In the genomic region with DNA sequence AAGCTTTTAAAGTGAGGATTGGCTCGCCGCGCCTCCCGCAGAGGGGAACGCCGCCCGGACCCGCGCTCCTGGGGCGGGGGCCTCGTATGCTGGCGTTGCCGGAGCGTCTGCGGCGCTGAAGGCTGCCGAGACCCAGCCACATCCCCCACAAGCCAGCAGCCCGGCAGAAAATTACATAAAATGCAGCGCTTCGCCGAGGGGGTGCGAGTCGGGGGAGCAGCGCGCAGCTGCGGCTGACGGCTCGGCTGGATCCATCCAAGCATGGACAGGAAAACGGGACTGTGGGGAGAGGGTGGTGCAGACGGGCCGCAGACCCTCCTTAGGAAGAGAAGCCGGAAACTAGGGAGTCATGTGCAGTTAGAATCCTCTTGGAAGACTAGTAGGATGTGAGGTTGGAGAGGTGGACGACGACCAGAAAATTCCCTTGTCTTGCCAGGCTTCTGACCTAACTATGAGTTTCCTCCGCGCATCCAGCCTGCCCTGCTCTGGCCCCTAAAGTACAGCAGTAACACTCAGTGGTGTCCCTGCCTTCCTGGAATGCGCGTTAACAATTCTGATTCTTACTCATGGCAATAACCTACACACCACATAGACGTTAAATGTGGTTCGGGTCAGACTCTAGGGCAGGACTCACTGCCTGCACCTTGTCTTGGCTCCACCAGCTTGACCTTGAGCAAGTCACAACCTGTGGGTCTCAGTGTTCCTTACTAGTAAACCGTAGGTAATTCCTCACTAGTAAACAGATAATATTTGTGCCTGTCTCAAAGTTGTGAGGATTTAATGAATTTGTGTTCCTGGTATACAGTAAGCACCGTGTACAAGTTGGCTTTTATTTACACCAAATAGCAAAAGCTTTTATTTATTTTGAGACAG, we compare ENCODE assay signal across 8 cellular contexts. TPM values are rescaled to one million over a fixed set of nuclear protein-coding genes. Genes with fewer than 3 reads are reported as not detected.
DNase-seq lines count a peak whose midpoint lies in the region; ATAC-seq lines count a peak whose summit lies in the region.

No MANE protein-coding gene starts in this region.

- peak overlapping the region in 1 of 2 experiments; percentile 90 for H3K23ac ChIP-seq in mesenchymal stem cell (ENCODE audit: low read length in 2 of 2)

- peak; percentile 15 for ATAC-seq in HG03108 (IDR thresholded peaks at IDR 0.05; ENCODE audit: unreplicated experiment)
- ATAC-seq in activated CD8-positive, alpha-beta T cell treated with anti-CD3 and anti-CD28 coated beads, Interleukin-2, amount 10 ng/mL, durations not matched to agents 7 days and 5 days: peak; percentile 22
- ATAC-seq in effector memory CD8-positive, alpha-beta T cell (replicated peaks): peak; percentile 30

- H2AK5ac ChIP-seq in mesenchymal stem cell (ENCODE audit: low read length, severe bottlenecking): no peak overlapping the region

- WGBS in mesenchymal stem cell: 3% methylated on average over 35 of the region's 42 CpGs

- H4K8ac ChIP-seq in mesenchymal stem cell (ENCODE audit: low read length): peak overlapping the region; percentile 86

- peak overlapping the region; percentile 95 for H3K27ac Mint-ChIP-seq in activated CD8-positive, alpha-beta T cell treated with anti-CD3 and anti-CD28 coated beads, Interleukin-2, amount 10 ng/mL, durations not matched to agents 7 days and 5 days
- H3K27ac Mint-ChIP-seq in effector memory CD8-positive, alpha-beta T cell: peak overlapping the region; percentile 83 to 92

- peak overlapping the region; percentile 79 to 83 for H3K4ac ChIP-seq in mesenchymal stem cell (ENCODE audit: low read depth in 1 of 2, low read length in 2 of 2)

- peaks cover 18% of the 10 kb centered on the region for H3K36me3 Mint-ChIP-seq in activated CD8-positive, alpha-beta T cell treated with anti-CD3 and anti-CD28 coated beads, Interleukin-2, amount 10 ng/mL, durations not matched to agents 7 days and 5 days (ENCODE audit: low read depth)
- H3K36me3 Mint-ChIP-seq in effector memory CD8-positive, alpha-beta T cell (ENCODE audit: insufficient read depth): peaks cover 42% of the 10 kb centered on the region

- H3K9ac ChIP-seq in mesenchymal stem cell (ENCODE audit: low read length): peak overlapping the region; percentile 93

- H3K4me1 ChIP-seq in mesenchymal stem cell (ENCODE audit: control insufficient read depth, insufficient read depth, low read depth, low read length): peaks cover 5% of the 10 kb centered on the region

- peak overlapping the region in 1 of 2 experiments; percentile 92 for H3K14ac ChIP-seq in mesenchymal stem cell (ENCODE audit: low read length in 2 of 2)

- H3K4me3 Mint-ChIP-seq in activated CD8-positive, alpha-beta T cell treated with anti-CD3 and anti-CD28 coated beads, Interleukin-2, amount 10 ng/mL, durations not matched to agents 7 days and 5 days: peak overlapping the region; percentile 87
- H3K4me3 Mint-ChIP-seq in effector memory CD8-positive, alpha-beta T cell: peak overlapping the region; percentile 82 to 83

- H3K4me1 Mint-ChIP-seq in activated CD8-positive, alpha-beta T cell treated with anti-CD3 and anti-CD28 coated beads, Interleukin-2, amount 10 ng/mL, durations not matched to agents 7 days and 5 days (ENCODE audit: low read depth): peaks cover 32% of the 10 kb centered on the region
- H3K4me1 Mint-ChIP-seq in effector memory CD8-positive, alpha-beta T cell (ENCODE audit: low read depth in 2 of 2): peaks cover 24 to 35% of the 10 kb centered on the region in 2 donors

- no peaks in the 10 kb centered on the region for H3K9me3 ChIP-seq in mesenchymal stem cell (ENCODE audit: control insufficient read depth, low read length)

- H3K27me3 ChIP-seq in mesenchymal stem cell (ENCODE audit: control insufficient read depth in 1 of 2, insufficient read depth in 1 of 2, low read length in 2 of 2): no peaks in the 10 kb centered on the region

- H2BK12ac ChIP-seq in mesenchymal stem cell (ENCODE audit: low read length in 2 of 2): peak overlapping the region in 1 of 2 experiments; percentile 73

- peak overlapping the region; percentile 80 for H2BK15ac ChIP-seq in mesenchymal stem cell (ENCODE audit: low read depth, poor library complexity, severe bottlenecking)

- H3K9me3 Mint-ChIP-seq in activated CD8-positive, alpha-beta T cell treated with anti-CD3 and anti-CD28 coated beads, Interleukin-2, amount 10 ng/mL, durations not matched to agents 7 days and 5 days (ENCODE audit: insufficient read depth): no peaks in the 10 kb centered on the region
- no peaks in the 10 kb centered on the region for H3K9me3 Mint-ChIP-seq in effector memory CD8-positive, alpha-beta T cell

- peak overlapping the region; percentile 95 for H2BK5ac ChIP-seq in mesenchymal stem cell (ENCODE audit: low read depth, low read length, poor library complexity, severe bottlenecking)

- H2AFZ ChIP-seq in mesenchymal stem cell (ENCODE audit: low read depth, low read length): peak overlapping the region; percentile 33

- H3K79me1 ChIP-seq in mesenchymal stem cell (replicated peaks; ENCODE audit: low read length, poor library complexity, severe bottlenecking): no peaks in the 10 kb centered on the region

- POLR2A ChIA-PET in activated CD8-positive, alpha-beta T cell treated with anti-CD3 and anti-CD28 coated beads, Interleukin-2, amount 10 ng/mL, durations not matched to agents 7 days and 5 days (lab: Charles Lee): interaction anchor here (0.7 to 4.6 kb wide), 12 partner anchors 14 to 131 kb away, joined by 3 to 77 read pairs (median 4); partner anchors contain the start of genes HMGN1 and PSMG1

- DNase-seq in activated T-cell treated with anti-CD3 and anti-CD28 coated beads for 1 hour (ENCODE audit: low read depth) (peak; percentile 20), NCI-H69 (lab: John Stamatoyannopoulos, UW) (peak; percentile 86), mesenchymal stem cell (peak; percentile 72)
- no peak for DNase-seq in activated T-cell treated with anti-CD3 and anti-CD28 coated beads, Interleukin-2, amount 50 U/mL, for 1 hour
- peak; percentile 56 for DNase-seq in activated CD8-positive, alpha-beta T cell treated with anti-CD3 and anti-CD28 coated beads, Interleukin-2, amount 10 ng/mL, durations not matched to agents 7 days and 5 days
- peak in 2 of 3 experiments; percentile 44 to 45 for DNase-seq in effector memory CD8-positive, alpha-beta T cell
- peak; percentile 32 to 41 for DNase-seq in stimulated activated CD8-positive, alpha-beta memory T cell treated with anti-CD3 and anti-CD28 coated beads, Interleukin-15, amount 100 ng/mL, for 48 hours (ENCODE audit: low read depth in 2 of 2)

- peaks cover 8% of the 10 kb centered on the region for H3K27me3 Mint-ChIP-seq in activated CD8-positive, alpha-beta T cell treated with anti-CD3 and anti-CD28 coated beads, Interleukin-2, amount 10 ng/mL, durations not matched to agents 7 days and 5 days (ENCODE audit: low read depth)
- no peaks in the 10 kb centered on the region for H3K27me3 Mint-ChIP-seq in effector memory CD8-positive, alpha-beta T cell

- CTCF ChIA-PET in activated CD8-positive, alpha-beta T cell treated with anti-CD3 and anti-CD28 coated beads, Interleukin-2, amount 10 ng/mL, durations not matched to agents 7 days and 5 days (lab: Charles Lee): interaction anchor here (0.9 to 2.7 kb wide), 3 partner anchors 14 to 74 kb away, joined by 3 to 9 read pairs (median 4); partner anchors contain the start of gene HMGN1

- peaks cover 7 to 21% of the 10 kb centered on the region in 2 experiments for H3K36me3 ChIP-seq in mesenchymal stem cell (ENCODE audit: control insufficient read depth in 1 of 2, insufficient read depth in 2 of 2, low read depth in 1 of 2, low read length in 2 of 2)

- H3K4me2 ChIP-seq in mesenchymal stem cell (ENCODE audit: low read length, poor library complexity, severe bottlenecking): peak overlapping the region; percentile 92

- peak overlapping the region; percentile 92 to 97 for H3K18ac ChIP-seq in mesenchymal stem cell (ENCODE audit: low read depth in 1 of 2, low read length in 2 of 2)

- peak overlapping the region; percentile 88 for H3K27ac ChIP-seq in mesenchymal stem cell (ENCODE audit: low read length, poor library complexity, severe bottlenecking)

- peak overlapping the region; percentile 84 to 93 for H3K4me3 ChIP-seq in mesenchymal stem cell (ENCODE audit: insufficient read depth in 1 of 2, low read depth in 1 of 2, low read length in 2 of 2)

- H4K91ac ChIP-seq in mesenchymal stem cell (ENCODE audit: low read length): peak overlapping the region; percentile 100

- peak overlapping the region; percentile 99 for H2BK120ac ChIP-seq in mesenchymal stem cell (ENCODE audit: low read depth, low read length)

RNA-seq across cellular contexts. Expression of gene BRWD1, which starts 1.0 kb away (rescaled TPM):
- 10 to 100 TPM; 31.9 to 36.0 TPM for total RNA-seq in activated CD8-positive, alpha-beta T cell treated with anti-CD3 and anti-CD28 coated beads, Interleukin-2, amount 10 ng/mL, durations not matched to agents 7 days and 5 days
- 7.1 TPM for polyA plus RNA-seq in mesenchymal stem cell (2013, experiment 1 of 2)
- polyA plus RNA-seq in mesenchymal stem cell (2013, experiment 2 of 2): 7.5 TPM

RNA-seq across cellular contexts. Expression of gene HMGN1, which starts 34.5 kb away (rescaled TPM):
- 100 to 1,000 TPM; 380 to 409 TPM for total RNA-seq in activated CD8-positive, alpha-beta T cell treated with anti-CD3 and anti-CD28 coated beads, Interleukin-2, amount 10 ng/mL, durations not matched to agents 7 days and 5 days
- polyA plus RNA-seq in mesenchymal stem cell (2013, experiment 1 of 2): 278 TPM
- polyA plus RNA-seq in mesenchymal stem cell (2013, experiment 2 of 2): 282 TPM
